In the genomic region with DNA sequence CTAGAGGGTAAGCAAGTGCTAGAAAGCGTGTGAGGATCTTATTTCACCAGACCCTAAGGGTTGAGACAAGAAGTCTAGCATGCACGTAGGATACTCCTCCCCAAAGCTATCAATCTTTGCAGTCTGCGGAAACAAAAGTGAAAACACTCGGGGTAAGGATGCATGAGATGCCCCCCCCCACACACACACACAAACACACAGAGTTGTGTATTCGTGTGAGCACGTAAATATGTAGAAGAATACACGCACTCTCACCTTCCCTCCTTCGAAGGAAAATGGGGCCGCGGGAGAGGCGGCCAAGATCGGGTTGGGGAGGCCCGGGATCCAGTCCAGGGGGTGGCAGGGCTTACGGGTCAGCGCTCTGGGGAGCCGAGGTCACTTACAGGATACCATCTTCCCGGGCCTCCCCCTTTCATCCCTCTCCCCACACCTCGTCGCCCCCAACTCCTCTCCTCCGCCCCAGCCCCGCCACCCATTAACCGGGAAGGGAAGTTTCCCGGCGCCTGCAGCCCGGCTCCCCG, we compare ENCODE assay signal across 8 cellular contexts. TPM values are rescaled to one million over a fixed set of nuclear protein-coding genes. Genes with fewer than 3 reads are reported as not detected.
DNase-seq lines count a peak whose midpoint lies in the region; ATAC-seq and TF ChIP-seq lines count a peak whose summit lies in the region.

No MANE protein-coding gene starts in this region.

- CTCF ChIA-PET in RWPE1 (lab: Yijun Ruan, JAX) = no interaction called here

- POLR2A ChIA-PET in RWPE1 (lab: Yijun Ruan, JAX; ENCODE audit: low non-redundant PET) = no interaction called here

- H3K36me3 Mint-ChIP-seq in dendritic cell treated with granulocyte-macrophage colony-stimulating factor and Interleukin-4, amounts not matched to agents 40 ng/mL and 50 ng/mL, for 4 days (ENCODE audit: low read depth) = peaks cover 13% of the 10 kb centered on the region
- peaks cover 9% of the 10 kb centered on the region for H3K36me3 Mint-ChIP-seq in type B pancreatic cell

- peak overlapping the region; percentile 88 for H3K27ac Mint-ChIP-seq in dendritic cell treated with granulocyte-macrophage colony-stimulating factor and Interleukin-4, amounts not matched to agents 40 ng/mL and 50 ng/mL, for 4 days
- peak overlapping the region; percentile 95 for H3K27ac Mint-ChIP-seq in type B pancreatic cell

- H3K4me3 Mint-ChIP-seq in dendritic cell treated with granulocyte-macrophage colony-stimulating factor and Interleukin-4, amounts not matched to agents 40 ng/mL and 50 ng/mL, for 4 days = peak overlapping the region; percentile 85
- peak overlapping the region; percentile 98 for H3K4me3 Mint-ChIP-seq in type B pancreatic cell

- H3K9me3 ChIP-seq in lower lobe of right lung = no peaks in the 10 kb centered on the region

- H3K27me3 ChIP-seq in lower lobe of right lung (ENCODE audit: low read depth) = no peaks in the 10 kb centered on the region

- peaks cover 31% of the 10 kb centered on the region for H3K4me1 ChIP-seq in lower lobe of right lung

- H3K27ac ChIP-seq in RWPE1 (peak overlapping the region; percentile 83), lower lobe of right lung (peak overlapping the region; percentile 93)

- ATAC-seq in GM18502 (IDR thresholded peaks at IDR 0.05; ENCODE audit: poor library complexity, unreplicated experiment) (peak; percentile 31), HG02970 (IDR thresholded peaks at IDR 0.05; ENCODE audit: low FRiP score, unreplicated experiment) (peak; percentile 17), lower lobe of right lung (peak; percentile 21 to 39)

- peaks cover 52% of the 10 kb centered on the region for H3K4me1 Mint-ChIP-seq in dendritic cell treated with granulocyte-macrophage colony-stimulating factor and Interleukin-4, amounts not matched to agents 40 ng/mL and 50 ng/mL, for 4 days (ENCODE audit: low read depth)
- peaks cover 16% of the 10 kb centered on the region for H3K4me1 Mint-ChIP-seq in type B pancreatic cell (ENCODE audit: unreplicated experiment)

- intact Hi-C loops in dendritic cell treated with granulocyte-macrophage colony-stimulating factor and Interleukin-4, amounts not matched to agents 40 ng/mL and 50 ng/mL, for 4 days (cut with micrococcal nuclease) = no loop called here
- intact Hi-C loops in lower lobe of right lung (cut with DNase I) = no loop called here

- no peaks in the 10 kb centered on the region for H3K27me3 Mint-ChIP-seq in dendritic cell treated with granulocyte-macrophage colony-stimulating factor and Interleukin-4, amounts not matched to agents 40 ng/mL and 50 ng/mL, for 4 days
- H3K27me3 Mint-ChIP-seq in type B pancreatic cell = peaks cover 2% of the 10 kb centered on the region

- DNase-seq in AG10803 (ENCODE audit: low read depth) (peak; percentile 23), RWPE1 (ENCODE audit: low spot score) (peak; percentile 33), lower lobe of right lung (no peak), type B pancreatic cell (ENCODE audit: extremely low spot score, unreplicated experiment) (no peak), NCI-H2196 (lab: John Stamatoyannopoulos, UW; ENCODE audit: unreplicated experiment) (no peak)

- H3K9me3 Mint-ChIP-seq in dendritic cell treated with granulocyte-macrophage colony-stimulating factor and Interleukin-4, amounts not matched to agents 40 ng/mL and 50 ng/mL, for 4 days = no peaks in the 10 kb centered on the region
- no peaks in the 10 kb centered on the region for H3K9me3 Mint-ChIP-seq in type B pancreatic cell

- TF ChIP-seq CTCF in AG10803 (conservative IDR thresholded peaks at IDR 0.05; ENCODE audit: low read length) = no peak
- no peak for TF ChIP-seq CTCF in RWPE1 (conservative IDR thresholded peaks at IDR 0.05; ENCODE audit: low read depth)
- no peak for TF ChIP-seq CTCF in lower lobe of right lung (IDR thresholded peaks at IDR 0.05)
- no peak for TF ChIP-seq CTCF in type B pancreatic cell (conservative IDR thresholded peaks at IDR 0.05)

- no peaks in the 10 kb centered on the region for H3K36me3 ChIP-seq in lower lobe of right lung

- peak overlapping the region; percentile 79 for H3K4me3 ChIP-seq in AG10803 (ENCODE audit: low read length)
- H3K4me3 ChIP-seq in lower lobe of right lung = peak overlapping the region; percentile 82

RNA-seq across cellular contexts. Expression of gene CUL2, which starts 0.4 kb away (rescaled TPM):
- 36.4 TPM for total RNA-seq in lower lobe of right lung
- total RNA-seq in type B pancreatic cell (ENCODE audit: low replicate concordance) = 32.4 and 36.4 TPM in 2 replicates

RNA-seq across cellular contexts. Expression of gene CREM, which starts 36.9 kb away (rescaled TPM):
- total RNA-seq in lower lobe of right lung (19.3 TPM), type B pancreatic cell (ENCODE audit: low replicate concordance) (17.8 and 26.9 TPM in 2 replicates)

Comparison
In these comparisons a context has a peak if more than half of its experiments do, and no peak if none do; other contexts are left out.
1. DNase-seq: peak in AG10803 (single experiment) and RWPE1 (single experiment); none in lower lobe of right lung (single experiment), type B pancreatic cell (single experiment) and NCI-H2196 (single experiment).
2. Peak in every context shown above with its lines, with median percentiles within 50 percentile points of each other: ATAC-seq.